In genomic region chr3:112230033-112230432, GRCh38 we compare ENCODE assay signal across 29 cellular contexts.
"Had no signal": no experiment of that assay in that cellular context is flagged by ENCODE, and none has a peak within 500 bp of the region (broad histone marks: within the 10 kb centered on the region; RNA-seq: fewer than 3 reads in every experiment).

No MANE protein-coding gene starts in this region.

- H3K4me1 ChIP-seq: esophagus squamous epithelium had no signal

- FAIRE-seq: astrocyte, bronchial epithelial cell, frontal cortex had no signal

- H3K36me3 ChIP-seq: brain microvascular endothelial cell, esophagus squamous epithelium, WERI-Rb-1 had no signal

- DNase-seq: activated B cell treated with CpG ODN at 0.5 μM for 24 hours; activated CD4-positive, alpha-beta T cell treated with anti-CD3 and anti-CD28 coated beads for 48 hours; activated CD4-positive, alpha-beta T cell treated with anti-CD3 and anti-CD28 coated beads, Interleukin-2, amount 50 U/mL, for 1 hour; activated CD4-positive, alpha-beta T cell treated with anti-CD3 and anti-CD28 coated beads, Interleukin-2, amount 50 U/mL, for 48 hours; activated CD8-positive, alpha-beta memory T cell treated with anti-CD3 and anti-CD28 coated beads for 24 hours; activated CD8-positive, alpha-beta T cell treated with anti-CD3 and anti-CD28 coated beads for 36 hours; activated effector memory CD4-positive, alpha-beta T cell treated with Interleukin-2 at 50 U/mL for 16 hours; activated gamma-delta T cell treated with Interleukin-2 at 50 U/mL for 16 hours; activated naive CD4-positive, alpha-beta T cell treated with anti-CD3 and anti-CD28 coated beads, Interleukin-2, amount 50 U/mL, for 16 hours; activated naive CD4-positive, alpha-beta T cell treated with Interleukin-2 at 50 U/mL for 16 hours; activated T-cell treated with anti-CD3 and anti-CD28 coated beads, Interleukin-2, amount 50 U/mL, for 4 hours; amniotic stem cell; anterior cingulate cortex; brain microvascular endothelial cell; dermis blood vessel endothelial cell; effector CD4-positive, alpha-beta T cell; effector memory CD8-positive, alpha-beta T cell; erythroblast; esophagus squamous epithelium; head of caudate nucleus; T-helper 17 cell; T1000; WERI-Rb-1 had no signal

- H3K27ac ChIP-seq: brain microvascular endothelial cell, coronary artery, esophagus squamous epithelium, WERI-Rb-1 had no signal

- H3K4me3 ChIP-seq: coronary artery, esophagus squamous epithelium had no signal

- ATAC-seq: activated CD4-positive, CD25-positive, alpha-beta regulatory T cell treated with anti-CD3 and anti-CD28 coated beads, Interleukin-2, amount 50 U/mL, for 24 hours; activated CD8-positive, alpha-beta T cell treated with anti-CD3 and anti-CD28 coated beads for 36 hours; activated T-cell treated with anti-CD3 and anti-CD28 coated beads, Interleukin-2, amount 50 U/mL, for 4 hours; activated T-helper 17 cell treated with anti-CD3 and anti-CD28 coated beads, Interleukin-2, amount 50 U/mL, for 72 hours; effector memory CD8-positive, alpha-beta T cell; T-helper 17 cell had no signal

- H3K27me3 ChIP-seq: brain microvascular endothelial cell, esophagus squamous epithelium had no signal
